Comparison of ENCODE assay signal across 15 cellular contexts in the genomic region with DNA sequence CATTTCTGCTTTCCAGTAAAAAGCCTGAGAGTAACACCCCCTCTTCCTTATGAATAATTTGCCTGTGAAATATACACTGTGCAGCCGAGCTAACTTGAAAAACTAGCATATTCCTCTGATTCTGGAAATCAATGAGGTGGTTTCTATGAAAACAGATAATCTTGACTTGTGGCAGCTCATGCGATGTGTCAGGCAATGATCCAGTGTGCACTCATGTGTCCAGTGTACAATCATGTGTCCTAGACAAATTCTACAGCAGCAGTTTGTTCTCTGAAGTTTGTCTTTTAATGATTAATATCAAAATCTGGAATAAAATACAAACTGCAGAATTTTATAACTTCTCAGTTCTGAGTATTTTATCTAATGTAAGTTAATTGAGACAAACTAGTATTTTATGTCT.
DNase-seq lines count a peak whose midpoint lies in the region; ATAC-seq lines count a peak whose summit lies in the region.
"Had no signal": no experiment of that assay in that cellular context is flagged by ENCODE, and none has a peak within 500 bp of the region (broad histone marks: within the 10 kb centered on the region; RNA-seq: fewer than 3 reads in every experiment).

No MANE protein-coding gene starts in this region.

- no peaks in the 10 kb centered on the region for H3K27me3 Mint-ChIP-seq in activated CD8-positive, alpha-beta T cell treated with anti-CD3 and anti-CD28 coated beads, Interleukin-2, amount 10 ng/mL, durations not matched to agents 7 days and 5 days (ENCODE audit: low read depth)
- H3K27me3 Mint-ChIP-seq: B cell; CD4-positive, CD25-positive, alpha-beta regulatory T cell had no signal

- no peaks in the 10 kb centered on the region for H3K36me3 Mint-ChIP-seq in activated CD8-positive, alpha-beta T cell treated with anti-CD3 and anti-CD28 coated beads, Interleukin-2, amount 10 ng/mL, durations not matched to agents 7 days and 5 days (ENCODE audit: low read depth)
- H3K36me3 Mint-ChIP-seq: CD4-positive, CD25-positive, alpha-beta regulatory T cell; CD8-positive, alpha-beta T cell had no signal

- H3K9me3 Mint-ChIP-seq in activated CD8-positive, alpha-beta T cell treated with anti-CD3 and anti-CD28 coated beads, Interleukin-2, amount 10 ng/mL, durations not matched to agents 7 days and 5 days (ENCODE audit: insufficient read depth): no peaks in the 10 kb centered on the region

- no peak overlapping the region for H3K4me3 Mint-ChIP-seq in activated CD8-positive, alpha-beta T cell treated with anti-CD3 and anti-CD28 coated beads, Interleukin-2, amount 10 ng/mL, durations not matched to agents 7 days and 5 days
- H3K4me3 Mint-ChIP-seq: B cell; CD4-positive, CD25-positive, alpha-beta regulatory T cell; CD8-positive, alpha-beta T cell; HFFc6 had no signal

- no peak for ATAC-seq in activated CD8-positive, alpha-beta T cell treated with anti-CD3 and anti-CD28 coated beads, Interleukin-2, amount 10 ng/mL, durations not matched to agents 7 days and 5 days
- ATAC-seq: CD8-positive, alpha-beta T cell; GM12878 had no signal

- H3K4me1 Mint-ChIP-seq in activated CD8-positive, alpha-beta T cell treated with anti-CD3 and anti-CD28 coated beads, Interleukin-2, amount 10 ng/mL, durations not matched to agents 7 days and 5 days (ENCODE audit: low read depth): no peaks in the 10 kb centered on the region
- H3K4me1 Mint-ChIP-seq: B cell; CD4-positive, CD25-positive, alpha-beta regulatory T cell had no signal

- POLR2A ChIA-PET in activated CD8-positive, alpha-beta T cell treated with anti-CD3 and anti-CD28 coated beads, Interleukin-2, amount 10 ng/mL, durations not matched to agents 7 days and 5 days (lab: Charles Lee): no interaction called here

- DNase-seq in OCI-M1 (lab: John Stamatoyannopoulos, UW): peak; percentile 48
- DNase-seq in glomerular visceral epithelial cell (ENCODE audit: extremely low spot score): peak; percentile 44
- peak; percentile 8 for DNase-seq in left kidney (ENCODE audit: low read depth, low spot score)
- DNase-seq in EL: no peak
- DNase-seq in COLO829 (ENCODE audit: low spot score): no peak
- DNase-seq in activated naive CD4-positive, alpha-beta T cell treated with anti-CD3 and anti-CD28 coated beads, Interleukin-2, amount 50 U/mL, for 16 hours: no peak
- DNase-seq in activated CD8-positive, alpha-beta T cell treated with anti-CD3 and anti-CD28 coated beads, Interleukin-2, amount 10 ng/mL, durations not matched to agents 7 days and 5 days: no peak
- DNase-seq: CD4-positive, CD25-positive, alpha-beta regulatory T cell; CD8-positive, alpha-beta T cell; DMS 273 treated with DMSO at 0.1 percent for 48 hours; DMS79 treated with DMSO at 0.1 percent for 48 hours; GOT3; HFFc6 had no signal

- CTCF ChIA-PET in activated CD8-positive, alpha-beta T cell treated with anti-CD3 and anti-CD28 coated beads, Interleukin-2, amount 10 ng/mL, durations not matched to agents 7 days and 5 days (lab: Charles Lee): no interaction called here

- no peak overlapping the region for H3K27ac Mint-ChIP-seq in activated CD8-positive, alpha-beta T cell treated with anti-CD3 and anti-CD28 coated beads, Interleukin-2, amount 10 ng/mL, durations not matched to agents 7 days and 5 days
- H3K27ac Mint-ChIP-seq: B cell; CD4-positive, CD25-positive, alpha-beta regulatory T cell; CD8-positive, alpha-beta T cell; HFFc6 had no signal

Comparison
In these comparisons a context has a peak if more than half of its experiments do, and no peak if none do; other contexts are left out.
1. DNase-seq: peak in OCI-M1 (single experiment), glomerular visceral epithelial cell (single experiment) and left kidney (single experiment); none in EL (single experiment), COLO829 (single experiment), activated naive CD4-positive, alpha-beta T cell treated with anti-CD3 and anti-CD28 coated beads, Interleukin-2, amount 50 U/mL, for 16 hours (single experiment) and activated CD8-positive, alpha-beta T cell treated with anti-CD3 and anti-CD28 coated beads, Interleukin-2, amount 10 ng/mL, durations not matched to agents 7 days and 5 days (single experiment).